19 cellular contexts compared by ENCODE assay signal in genomic region chr3:42735021-42735420, GRCh38. TPM values are rescaled to one million over a fixed set of nuclear protein-coding genes. Genes with fewer than 3 reads are reported as not detected.
"Had no signal": no experiment of that assay in that cellular context is flagged by ENCODE, and none has a peak within 500 bp of the region (broad histone marks: within the 10 kb centered on the region; RNA-seq: fewer than 3 reads in every experiment).

No MANE protein-coding gene starts in this region.

- H3K9me3 Mint-ChIP-seq: activated CD4-positive, alpha-beta memory T cell treated with anti-CD3 and anti-CD28 coated beads for 36 hours; activated naive CD8-positive, alpha-beta T cell treated with anti-CD3 and anti-CD28 coated beads, Interleukin-2, amount 50 U/mL, for 24 hours; activated T-cell treated with anti-CD3 and anti-CD28 coated beads, Interleukin-2, amount 50 U/mL, for 72 hours; neural crest cell had no signal

- H3K9me3 ChIP-seq: transverse colon had no signal

- H3K79me2 ChIP-seq: parathyroid adenoma had no signal

- H3K27me3 ChIP-seq: cardiac muscle cell, transverse colon had no signal

- H3K36me3 Mint-ChIP-seq: activated CD4-positive, alpha-beta memory T cell treated with anti-CD3 and anti-CD28 coated beads for 36 hours had no signal

- H3K4me3 Mint-ChIP-seq: activated CD4-positive, alpha-beta memory T cell treated with anti-CD3 and anti-CD28 coated beads for 36 hours; activated naive CD8-positive, alpha-beta T cell treated with anti-CD3 and anti-CD28 coated beads, Interleukin-2, amount 50 U/mL, for 24 hours; activated T-cell treated with anti-CD3 and anti-CD28 coated beads, Interleukin-2, amount 50 U/mL, for 72 hours; neural crest cell had no signal

- H3K27me3 Mint-ChIP-seq: activated CD4-positive, alpha-beta memory T cell treated with anti-CD3 and anti-CD28 coated beads for 36 hours; activated naive CD8-positive, alpha-beta T cell treated with anti-CD3 and anti-CD28 coated beads, Interleukin-2, amount 50 U/mL, for 24 hours had no signal

- DNase-seq: activated CD4-positive, alpha-beta memory T cell treated with anti-CD3 and anti-CD28 coated beads for 36 hours; activated CD8-positive, alpha-beta memory T cell treated with anti-CD3 and anti-CD28 coated beads, Interleukin-2, amount 50 U/mL, for 4 hours; activated naive CD4-positive, alpha-beta T cell; activated naive CD8-positive, alpha-beta T cell treated with anti-CD3 and anti-CD28 coated beads, Interleukin-2, amount 50 U/mL, for 24 hours; activated T-cell treated with anti-CD3 and anti-CD28 coated beads, Interleukin-2, amount 50 U/mL, for 72 hours; effector memory CD4-positive, alpha-beta T cell; hippocampal formation; left cardiac atrium; retina; SIG-M5; transverse colon had no signal

- H3K4me1 ChIP-seq: transverse colon had no signal

- H2AFZ ChIP-seq: parathyroid adenoma had no signal

- H3K36me3 ChIP-seq: cardiac muscle cell, transverse colon had no signal

- H3K4me1 Mint-ChIP-seq: activated naive CD8-positive, alpha-beta T cell treated with anti-CD3 and anti-CD28 coated beads, Interleukin-2, amount 50 U/mL, for 24 hours had no signal

- H3K27ac Mint-ChIP-seq: activated CD4-positive, alpha-beta memory T cell treated with anti-CD3 and anti-CD28 coated beads for 36 hours; activated naive CD8-positive, alpha-beta T cell treated with anti-CD3 and anti-CD28 coated beads, Interleukin-2, amount 50 U/mL, for 24 hours; activated T-cell treated with anti-CD3 and anti-CD28 coated beads, Interleukin-2, amount 50 U/mL, for 72 hours had no signal

- H3K4me3 ChIP-seq: cardiac muscle cell, coronary artery, skin epidermis, transverse colon had no signal

- H3K27ac ChIP-seq: cardiac muscle cell, coronary artery, parathyroid adenoma, transverse colon had no signal

- H3K9ac ChIP-seq: parathyroid adenoma had no signal

RNA-seq across cellular contexts. Expression of gene HHATL, which starts 32.4 kb away (rescaled TPM):
- total RNA-seq: activated CD4-positive, alpha-beta memory T cell treated with anti-CD3 and anti-CD28 coated beads for 36 hours; activated T-cell treated with anti-CD3 and anti-CD28 coated beads, Interleukin-2, amount 50 U/mL, for 72 hours; astrocyte; glomerular endothelial cell; neural crest cell; T-helper 2 cell treated with Interferon-gamma antibody and Interleukin-4, amounts not matched to agents 100 ng/mL and 5 ng/mL, for 36 hours had no signal

RNA-seq across cellular contexts. Expression of gene KLHL40, which starts 49.7 kb away (rescaled TPM):
- total RNA-seq: activated CD4-positive, alpha-beta memory T cell treated with anti-CD3 and anti-CD28 coated beads for 36 hours; activated T-cell treated with anti-CD3 and anti-CD28 coated beads, Interleukin-2, amount 50 U/mL, for 72 hours; astrocyte; glomerular endothelial cell; neural crest cell; T-helper 2 cell treated with Interferon-gamma antibody and Interleukin-4, amounts not matched to agents 100 ng/mL and 5 ng/mL, for 36 hours had no signal
